ENCODE assay signal across 20 cellular contexts in the genomic region with DNA sequence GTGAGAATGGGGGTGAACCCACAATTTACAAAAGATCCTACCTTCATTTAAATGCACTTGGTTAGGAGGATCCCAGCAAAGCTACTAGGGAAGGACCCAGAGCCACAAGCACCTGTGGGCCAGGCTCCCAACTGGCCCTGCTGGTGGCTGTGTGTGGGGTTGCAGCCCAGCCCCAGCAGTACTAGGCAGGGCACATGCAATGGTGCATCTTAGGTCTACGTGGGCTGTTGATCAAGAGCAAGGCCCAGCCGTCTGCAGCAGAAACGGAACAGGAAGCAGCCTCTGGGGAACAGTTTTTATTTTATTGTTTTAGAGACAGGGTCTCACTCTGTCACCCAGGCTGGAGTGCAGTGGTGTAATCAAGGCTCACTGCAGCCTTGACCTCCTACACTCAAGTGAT.
DNase-seq lines count a peak whose midpoint lies in the region; ATAC-seq lines count a peak whose summit lies in the region.
"Had no signal": no experiment of that assay in that cellular context is flagged by ENCODE, and none has a peak within 500 bp of the region (broad histone marks: within the 10 kb centered on the region; RNA-seq: fewer than 3 reads in every experiment).

No MANE protein-coding gene starts in this region.

- ATAC-seq in T-helper 17 cell: no peak
- peak; percentile 39 for ATAC-seq in sciatic nerve
- ATAC-seq in GM21786 (IDR thresholded peaks at IDR 0.05; ENCODE audit: unreplicated experiment): no peak
- ATAC-seq: GM12878 had no signal

- peaks cover 18% of the 10 kb centered on the region for H3K9me3 Mint-ChIP-seq in activated CD4-positive, alpha-beta T cell treated with anti-CD3 and anti-CD28 coated beads, Interleukin-2, amount 10 ng/mL, durations not matched to agents 24 days and 14 days

- no peaks in the 10 kb centered on the region for H3K36me3 ChIP-seq in KOPT-K1 (ENCODE audit: insufficient read depth, low read length)
- H3K36me3 ChIP-seq: left ventricle myocardium inferior, uterus had no signal

- H3K27ac ChIP-seq in KOPT-K1 (ENCODE audit: low read depth, low read length, poor library complexity, severe bottlenecking): peak overlapping the region; percentile 94
- H3K27ac ChIP-seq: left ventricle myocardium inferior, uterus had no signal

- intact Hi-C loops in sciatic nerve (cut with DNase I): no loop called here
- intact Hi-C loops in activated CD4-positive, alpha-beta T cell treated with anti-CD3 and anti-CD28 coated beads, Interleukin-2, amount 10 ng/mL, durations not matched to agents 24 days and 14 days (cut with micrococcal nuclease): no loop called here

- DNase-seq in SIG-M5 treated with dmso at 0.1 percent for 504 hours (lab: John Stamatoyannopoulos, UW; ENCODE audit: unreplicated experiment) (peak; percentile 56), SIG-M5 (lab: John Stamatoyannopoulos, UW) (no peak), T-helper 17 cell (no peak), sciatic nerve (ENCODE audit: low spot score) (no peak), NCI-H1417 (lab: John Stamatoyannopoulos, UW) (no peak)
- DNase-seq in activated CD4-positive, alpha-beta T cell treated with anti-CD3 and anti-CD28 coated beads, Interleukin-2, amount 10 ng/mL, durations not matched to agents 24 days and 14 days: no peak
- DNase-seq: activated CD4-positive, alpha-beta T cell treated with anti-CD3 and anti-CD28 coated beads, Interleukin-2, amount 50 U/mL, for 4 hours; activated effector memory CD4-positive, alpha-beta T cell treated with Interleukin-2 at 50 U/mL for 16 hours; dermis blood vessel endothelial cell; DMS 273 treated with DMSO at 0.1 percent for 48 hours; GDM1; immature natural killer cell; KBM-7; left ventricle myocardium inferior; NCI-H1105 treated with DMSO at 0.1 percent for 48 hours; stimulated activated CD4-positive, alpha-beta T cell treated with anti-CD3 and anti-CD28 coated beads, Interleukin-4, amount 100 ng/mL, for 24 hours; uterus had no signal

- H3K4me1 Mint-ChIP-seq in T-helper 17 cell: peaks cover 23% of the 10 kb centered on the region
- H3K4me1 Mint-ChIP-seq in activated CD4-positive, alpha-beta T cell treated with anti-CD3 and anti-CD28 coated beads, Interleukin-2, amount 10 ng/mL, durations not matched to agents 24 days and 14 days: peaks cover 11% of the 10 kb centered on the region

- peaks cover 27% of the 10 kb centered on the region for H3K9me3 ChIP-seq in KOPT-K1 (ENCODE audit: insufficient read depth, low read length, poor library complexity, severe bottlenecking)
- H3K9me3 ChIP-seq in T-helper 17 cell (ENCODE audit: control insufficient read depth, low read length, poor library complexity, severe bottlenecking): no peaks in the 10 kb centered on the region
- H3K9me3 ChIP-seq: left ventricle myocardium inferior, uterus had no signal

- no peaks in the 10 kb centered on the region for H3K27me3 Mint-ChIP-seq in T-helper 17 cell
- peaks cover 4% of the 10 kb centered on the region for H3K27me3 Mint-ChIP-seq in activated CD4-positive, alpha-beta T cell treated with anti-CD3 and anti-CD28 coated beads, Interleukin-2, amount 10 ng/mL, durations not matched to agents 24 days and 14 days

- H3K36me3 Mint-ChIP-seq in T-helper 17 cell (ENCODE audit: low read depth): no peaks in the 10 kb centered on the region
- H3K36me3 Mint-ChIP-seq in activated CD4-positive, alpha-beta T cell treated with anti-CD3 and anti-CD28 coated beads, Interleukin-2, amount 10 ng/mL, durations not matched to agents 24 days and 14 days (ENCODE audit: low read depth): peaks cover 3% of the 10 kb centered on the region

- H3K4me3 Mint-ChIP-seq in T-helper 17 cell: no peak overlapping the region
- H3K4me3 Mint-ChIP-seq in activated CD4-positive, alpha-beta T cell treated with anti-CD3 and anti-CD28 coated beads, Interleukin-2, amount 10 ng/mL, durations not matched to agents 24 days and 14 days: no peak overlapping the region
- H3K4me3 Mint-ChIP-seq: immature natural killer cell had no signal

- peak overlapping the region; percentile 1 for H3K27ac Mint-ChIP-seq in T-helper 17 cell
- no peak overlapping the region for H3K27ac Mint-ChIP-seq in activated CD4-positive, alpha-beta T cell treated with anti-CD3 and anti-CD28 coated beads, Interleukin-2, amount 10 ng/mL, durations not matched to agents 24 days and 14 days
- H3K27ac Mint-ChIP-seq: immature natural killer cell had no signal
